15 cellular contexts compared by ENCODE assay signal in genomic region chrX:2632533-2633504, GRCh38. TPM values are rescaled to one million over a fixed set of nuclear protein-coding genes. Genes with fewer than 3 reads are reported as not detected.
DNase-seq lines count a peak whose midpoint lies in the region; ATAC-seq, FAIRE-seq and TF ChIP-seq lines count a peak whose summit lies in the region.
"Had no signal": no experiment of that assay in that cellular context is flagged by ENCODE, and none has a peak within 500 bp of the region (broad histone marks: within the 10 kb centered on the region; RNA-seq: fewer than 3 reads in every experiment).

No MANE protein-coding gene starts in this region.

- H3K27me3 ChIP-seq in K562 (ENCODE audit: control insufficient read depth in 2 of 2, insufficient read depth in 2 of 2, low read length in 2 of 2), result no peaks in the 10 kb centered on the region
- no peaks in the 10 kb centered on the region for H3K27me3 ChIP-seq in body of pancreas
- H3K27me3 ChIP-seq: adrenal gland, right atrium auricular region had no signal

- no peak overlapping the region for H3K4me3 ChIP-seq in K562
- H3K4me3 ChIP-seq in body of pancreas, result no peak overlapping the region
- H3K4me3 ChIP-seq: adrenal gland, right atrium auricular region had no signal

- TF ChIP-seq RAD21 in K562 (CRISPR knock-in tag; conservative IDR thresholded peaks at IDR 0.05 in 1 of 2, IDR thresholded peaks at IDR 0.05 in 1 of 2), result no peak

- H3K36me3 ChIP-seq in K562 (ENCODE audit: control insufficient read depth, insufficient read depth, low read length), result peaks cover 10% of the 10 kb centered on the region; the same call in 2 of the 3 replicates
- no peaks in the 10 kb centered on the region for H3K36me3 ChIP-seq in body of pancreas (replicated peaks in 1 of 2; ENCODE audit: insufficient read depth in 1 of 2, low read depth in 2 of 2)
- H3K36me3 ChIP-seq: adrenal gland, right atrium auricular region had no signal

- no peak for TF ChIP-seq CTCF in K562 (IDR thresholded peaks at IDR 0.05 in 2 of 3, conservative IDR thresholded peaks at IDR 0.05 in 1 of 3; ENCODE audit: insufficient read depth in 2 of 3, low read depth in 1 of 3, low read length in 3 of 3)
- TF ChIP-seq CTCF in body of pancreas (IDR thresholded peaks at IDR 0.05), result no peak

- BruUV-seq in K562 (replicated peaks; lab: Mats Ljungman, UMichigan), result TSS peak; percentile 33

- 81% methylated on average over 9 of the region's 9 CpGs for WGBS in K562 (ENCODE audit: insufficient coverage, low coverage, missing lambda C conversion rate)
- 88 to 97% methylated on average over 9 of the region's 9 CpGs for WGBS in body of pancreas, 2 donors

- POLR2A ChIA-PET in activated CD4-positive, alpha-beta T cell treated with anti-CD3 and anti-CD28 coated beads for 36 hours (lab: Charles Lee), result no interaction called here
- POLR2A ChIA-PET in K562 (lab: Yijun Ruan, JAX), result no interaction called here

- H3K27me3 Mint-ChIP-seq in activated CD4-positive, alpha-beta T cell treated with anti-CD3 and anti-CD28 coated beads for 36 hours, result no peaks in the 10 kb centered on the region

- H3K4me2 ChIP-seq in K562 (ENCODE audit: insufficient read depth, low read length), result peak overlapping the region; percentile 67

- no peaks in the 10 kb centered on the region for H4K20me1 ChIP-seq in K562 (replicated peaks; ENCODE audit: control insufficient read depth, insufficient read depth, low read length)

- intact Hi-C loops in activated CD4-positive, alpha-beta T cell treated with anti-CD3 and anti-CD28 coated beads for 36 hours (cut with DNase I, micrococcal nuclease), result loop anchor here in 1 of 2 experiments (5.0 kb wide), 1 partner anchor 79 kb away; no protein-coding TSS in a partner anchor
- intact Hi-C loops in K562 (cut with micrococcal nuclease), result no loop called here
- intact Hi-C loops in left ventricle myocardium superior (cut with micrococcal nuclease), result no loop called here
- intact Hi-C loops in body of pancreas (cut with DNase I), result no loop called here

- H3K9me3 Mint-ChIP-seq in activated CD4-positive, alpha-beta T cell treated with anti-CD3 and anti-CD28 coated beads for 36 hours (ENCODE audit: low read depth), result peaks cover 40% of the 10 kb centered on the region

- H3K4me3 Mint-ChIP-seq in activated CD4-positive, alpha-beta T cell treated with anti-CD3 and anti-CD28 coated beads for 36 hours, result no peak overlapping the region

- no peaks in the 10 kb centered on the region for H3K4me1 ChIP-seq in K562 (replicated peaks in 1 of 2; ENCODE audit: control insufficient read depth in 2 of 2, insufficient read depth in 2 of 2, low read length in 2 of 2)
- H3K4me1 ChIP-seq in body of pancreas, result no peaks in the 10 kb centered on the region
- H3K4me1 ChIP-seq: adrenal gland, right atrium auricular region had no signal

- H3K4me1 Mint-ChIP-seq in activated CD4-positive, alpha-beta T cell treated with anti-CD3 and anti-CD28 coated beads for 36 hours, result peaks cover 33% of the 10 kb centered on the region

- no peak for TF ChIP-seq EP300 in K562 (IDR thresholded peaks at IDR 0.05; ENCODE audit: low read length)

- DNase-seq in activated CD4-positive, alpha-beta T cell treated with anti-CD3 and anti-CD28 coated beads for 36 hours, result no peak
- DNase-seq in activated CD4-positive, alpha-beta T cell treated with anti-CD3 and anti-CD28 coated beads for 1 hour, result no peak
- peak in 1 of 4 experiments; percentile 3 for DNase-seq in K562 (ENCODE audit: extremely low read depth in 1 of 4, low spot score in 3 of 4)
- peak; percentile 11 for DNase-seq in retina
- DNase-seq in left ventricle myocardium superior, result no peak
- no peak for DNase-seq in body of pancreas
- DNase-seq in NCI-H345 (lab: John Stamatoyannopoulos, UW), result no peak
- DNase-seq: activated CD8-positive, alpha-beta memory T cell treated with anti-CD3 and anti-CD28 coated beads for 24 hours; adrenal gland; NCI-H1092 treated with DMSO at 0.1 percent for 48 hours; NCI-H446 had no signal

- in situ Hi-C loops in K562 (cut with MboI), result no loop called here

- no peak for ATAC-seq in activated CD4-positive, alpha-beta T cell treated with anti-CD3 and anti-CD28 coated beads for 36 hours
- ATAC-seq in HG03460 (IDR thresholded peaks at IDR 0.05; ENCODE audit: unreplicated experiment) (peak; percentile 46), K562 (no peak), left ventricle myocardium superior (no peak), body of pancreas (no peak)

- peaks cover 36% of the 10 kb centered on the region for H3K9me3 ChIP-seq in K562 (replicated peaks; ENCODE audit: control insufficient read depth, insufficient read depth, low read depth, low read length)
- no peaks in the 10 kb centered on the region for H3K9me3 ChIP-seq in body of pancreas
- H3K9me3 ChIP-seq: adrenal gland had no signal

- TF ChIP-seq POLR2A in K562 (conservative IDR thresholded peaks at IDR 0.05), result no peak
- no peak for TF ChIP-seq POLR2A in body of pancreas (IDR thresholded peaks at IDR 0.05)

- peaks cover 61% of the 10 kb centered on the region for H3K36me3 Mint-ChIP-seq in activated CD4-positive, alpha-beta T cell treated with anti-CD3 and anti-CD28 coated beads for 36 hours (ENCODE audit: low read depth)

- CTCF ChIA-PET in activated CD4-positive, alpha-beta T cell treated with anti-CD3 and anti-CD28 coated beads for 36 hours (lab: Charles Lee), result no interaction called here
- CTCF ChIA-PET in K562 (lab: Yijun Ruan, JAX; ENCODE audit: low intra/inter-chr PET ratio), result no interaction called here

- FAIRE-seq in K562 (lab: Jason Lieb, UNC), result no peak
- FAIRE-seq: islet of Langerhans had no signal

- peak overlapping the region; percentile 82 for H2AFZ ChIP-seq in K562 (ENCODE audit: low read depth, low read length)

- peak overlapping the region; percentile 1 for H3K27ac Mint-ChIP-seq in activated CD4-positive, alpha-beta T cell treated with anti-CD3 and anti-CD28 coated beads for 36 hours

- peak overlapping the region; percentile 93 for H3K27ac ChIP-seq in K562 (ENCODE audit: extremely low read depth, low read depth, low read length)
- peak overlapping the region in 1 of 4 donors; percentile 76 for H3K27ac ChIP-seq in body of pancreas
- H3K27ac ChIP-seq: 22Rv1, adrenal gland, right atrium auricular region had no signal

- H3K9me1 ChIP-seq in K562 (ENCODE audit: control insufficient read depth, insufficient read depth, low read length), result no peaks in the 10 kb centered on the region

- H3K79me2 ChIP-seq in K562 (ENCODE audit: control insufficient read depth, insufficient read depth, low read length), result no peaks in the 10 kb centered on the region

- H3K9ac ChIP-seq in K562 (ENCODE audit: insufficient read depth in 1 of 2, low read depth in 2 of 2, low read length in 2 of 2), result no peak overlapping the region

TF ChIP-seq in K562, 482 proteins besides CTCF, POLR2A, EP300 and RAD21 (continues in another document):
- TF ChIP-seq ZNF316 (IDR thresholded peaks at IDR 0.05) (peak; percentile 63), MEIS2 (IDR thresholded peaks at IDR 0.05; ENCODE audit: partially characterized antibody) (no peak), LARP7 (IDR thresholded peaks at IDR 0.05) (no peak), TGIF2 (CRISPR knock-in tag; IDR thresholded peaks at IDR 0.05) (no peak), ZEB2 (IDR thresholded peaks at IDR 0.05) (no peak), BRD4 (IDR thresholded peaks at IDR 0.05) (0 out of 2 replicates have a peak, but pooled peaks have one; percentile 10), ZNF277 (CRISPR knock-in tag; IDR thresholded peaks at IDR 0.05; ENCODE audit: borderline replicate concordance) (no peak), NFXL1 (CRISPR knock-in tag; IDR thresholded peaks at IDR 0.05) (no peak), KLF10 (CRISPR knock-in tag; IDR thresholded peaks at IDR 0.05) (no peak), PKNOX1 (IDR thresholded peaks at IDR 0.05) (no peak), ELF4 (CRISPR knock-in tag; IDR thresholded peaks at IDR 0.05) (no peak)

RNA-seq across cellular contexts. Expression of gene CD99, which starts 58.3 kb away (rescaled TPM):
- total RNA-seq in activated CD4-positive, alpha-beta T cell treated with anti-CD3 and anti-CD28 coated beads for 36 hours, result 100 to 1,000 TPM; 169 to 216 TPM
- total RNA-seq in K562 (2011; cell fraction: chromatin; rRNA removed; ENCODE audit: low replicate concordance), result 25.2 and 28.2 TPM in 2 replicates
- 23.9 and 33.5 TPM in 2 replicates for total RNA-seq in K562 (2011; cell fraction: nucleolus; rRNA removed)
- total RNA-seq in K562 (2011; cell fraction: nucleoplasm; rRNA removed), result 36.3 and 51.0 TPM in 2 replicates
- 46.4 and 55.3 TPM in 2 replicates for total RNA-seq in K562 (2014; rRNA removed)
- total RNA-seq in K562 (2014; rRNA removed; fragmentation: Illumina TruSeq; extraction: Trizol), result 23.6 and 23.9 TPM in 2 replicates
- total RNA-seq in K562 (2015; rRNA removed; fragmentation: Illumina TruSeq; extraction: Trizol), result 33.3 and 34.5 TPM in 2 replicates
- 41.2 and 42.3 TPM in 2 replicates for total RNA-seq in K562 (2021)
- polyA plus RNA-seq in K562 (2011; rRNA removed), result 10.8 and 21.3 TPM in 2 replicates
- polyA plus RNA-seq in K562 (2011; cell fraction: cytosol; rRNA removed), result 29.0 and 37.1 TPM in 2 replicates
- polyA plus RNA-seq in K562 (2011; cell fraction: nucleus; rRNA removed), result 16.6 and 29.9 TPM in 2 replicates
- 55.5 and 80.3 TPM in 2 replicates for polyA plus RNA-seq in K562 (2012)
- polyA plus RNA-seq in K562 (2014; fragmentation: Illumina TruSeq; extraction: Trizol), result 40.2 and 41.6 TPM in 2 replicates
- polyA plus RNA-seq in K562 (2014; fragmentation: Nextera tagmentation; extraction: Ambion mirVana), result 1 to 10 TPM; 5.0 to 5.6 TPM
- polyA plus RNA-seq in K562 (2014; rRNA removed), result 38.4 and 41.5 TPM in 2 replicates
- polyA minus RNA-seq in K562 (2011; rRNA and poly(A)+ RNA removed), result 8.0 and 17.6 TPM in 2 replicates
- polyA minus RNA-seq in K562 (2011; cell fraction: cytosol; rRNA and poly(A)+ RNA removed), result 19.2 and 24.3 TPM in 2 replicates
- polyA minus RNA-seq in K562 (2011; cell fraction: nucleus; rRNA and poly(A)+ RNA removed), result 3.6 and 8.8 TPM in 2 replicates
- 360 TPM for total RNA-seq in left ventricle myocardium superior
- total RNA-seq in body of pancreas, result 100 to 1,000 TPM; 126 to 183 TPM
